In the genomic region with DNA sequence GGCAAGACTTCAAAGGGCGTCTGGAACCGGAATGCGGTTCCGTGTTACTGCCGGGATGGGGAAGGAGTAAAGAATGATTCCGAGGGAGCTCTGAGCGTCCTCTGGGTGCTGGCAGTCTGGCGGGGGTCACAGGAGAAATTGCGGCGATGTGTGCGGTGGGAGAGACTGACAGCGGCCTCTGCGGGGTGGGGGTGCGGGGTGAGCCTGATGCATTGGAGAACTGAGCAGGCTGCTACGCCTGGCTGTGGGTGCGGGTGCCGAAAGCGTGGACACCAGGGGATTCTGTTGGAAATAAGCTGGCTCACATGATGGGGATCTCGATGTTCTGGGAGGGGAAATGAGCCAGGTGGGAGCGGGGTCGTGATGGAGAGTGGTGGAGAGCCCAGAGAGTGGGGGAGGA, we compare ENCODE assay signal across 19 cellular contexts. TPM values are rescaled to one million over a fixed set of nuclear protein-coding genes. Genes with fewer than 3 reads are reported as not detected.
A peak's percentile ranks its signal among the peaks of the same experiment; 100 is the strongest.
DNase-seq lines count a peak whose midpoint lies in the region; ATAC-seq and TF ChIP-seq lines count a peak whose summit lies in the region.
"Had no signal": no experiment of that assay in that cellular context is flagged by ENCODE, and none has a peak within 500 bp of the region (broad histone marks: within the 10 kb centered on the region; RNA-seq: fewer than 3 reads in every experiment).

No MANE protein-coding gene starts in this region.

- peaks cover 5 to 8% of the 10 kb centered on the region in 2 donors for H3K36me3 Mint-ChIP-seq in CD14-positive monocyte
- no peaks in the 10 kb centered on the region for H3K36me3 Mint-ChIP-seq in CD8-positive, alpha-beta memory T cell
- peaks cover 3% of the 10 kb centered on the region for H3K36me3 Mint-ChIP-seq in activated T-helper 2 cell treated with anti-CD3 and anti-CD28 coated beads, Interferon-gamma antibody, Interleukin-2, Interleukin-4, amounts not matched to agents 10 μg/mL and 5 μg/mL and 100 μg/mL, durations not matched to agents 14 hours and 24 hours and 36 hours (ENCODE audit: low read depth)
- peaks cover 0 to 9% of the 10 kb centered on the region in 2 donors for H3K36me3 Mint-ChIP-seq in naive B cell

- peak overlapping the region; percentile 39 to 90 for H3K4me3 Mint-ChIP-seq in CD14-positive monocyte
- peak overlapping the region; percentile 11 to 88 (median 81) for H3K4me3 Mint-ChIP-seq in CD8-positive, alpha-beta memory T cell
- peak overlapping the region; percentile 15 for H3K4me3 Mint-ChIP-seq in activated T-helper 2 cell treated with anti-CD3 and anti-CD28 coated beads, Interferon-gamma antibody, Interleukin-2, Interleukin-4, amounts not matched to agents 10 μg/mL and 5 μg/mL and 100 μg/mL, durations not matched to agents 14 hours and 24 hours and 36 hours (ENCODE audit: low read depth)
- peak overlapping the region in 6 of 8 donors; percentile 61 to 86 (median 72) for H3K4me3 Mint-ChIP-seq in naive B cell

- no peaks in the 10 kb centered on the region for H3K36me3 ChIP-seq in CD8-positive, alpha-beta memory T cell (ENCODE audit: insufficient read depth, low read length)
- H3K36me3 ChIP-seq: vagina had no signal

- POLR2A ChIA-PET in CD8-positive, alpha-beta memory T cell (lab: Charles Lee), result interaction anchor here (2.3 kb wide), 1 partner anchor 13 kb away, joined by 6 read pairs; the partner anchor contains the start of gene KMT5C

- TF ChIP-seq CTCF in CD14-positive monocyte (IDR thresholded peaks at IDR 0.05), result no peak

- H3K27me3 Mint-ChIP-seq in CD14-positive monocyte (ENCODE audit: low read depth in 3 of 3) (peaks cover 49 to 69% (median 59%) of the 10 kb centered on the region in 3 donors), naive B cell (peaks cover 40 to 65% (median 49%) of the 10 kb centered on the region in 3 donors)
- peaks cover 27 to 47% of the 10 kb centered on the region in 2 donors for H3K27me3 Mint-ChIP-seq in CD8-positive, alpha-beta memory T cell
- peaks cover 46% of the 10 kb centered on the region for H3K27me3 Mint-ChIP-seq in activated T-helper 2 cell treated with anti-CD3 and anti-CD28 coated beads, Interferon-gamma antibody, Interleukin-2, Interleukin-4, amounts not matched to agents 10 μg/mL and 5 μg/mL and 100 μg/mL, durations not matched to agents 14 hours and 24 hours and 36 hours (ENCODE audit: low read depth)

- H3K4me1 Mint-ChIP-seq in CD14-positive monocyte, result peaks cover 33% of the 10 kb centered on the region
- peaks cover 17 to 38% (median 24%) of the 10 kb centered on the region in 3 donors for H3K4me1 Mint-ChIP-seq in CD8-positive, alpha-beta memory T cell
- H3K4me1 Mint-ChIP-seq in activated T-helper 2 cell treated with anti-CD3 and anti-CD28 coated beads, Interferon-gamma antibody, Interleukin-2, Interleukin-4, amounts not matched to agents 10 μg/mL and 5 μg/mL and 100 μg/mL, durations not matched to agents 14 hours and 24 hours and 36 hours (ENCODE audit: low read depth), result no peaks in the 10 kb centered on the region
- H3K4me1 Mint-ChIP-seq in naive B cell, result peaks cover 15 to 28% (median 20%) of the 10 kb centered on the region in 3 donors

- H3K9me3 Mint-ChIP-seq in CD14-positive monocyte (peaks cover 0 to 11% (median 8%) of the 10 kb centered on the region in 7 donors), naive B cell (peaks cover 0 to 2% (median 0%) of the 10 kb centered on the region in 7 donors)
- no peaks in the 10 kb centered on the region for H3K9me3 Mint-ChIP-seq in CD8-positive, alpha-beta memory T cell
- H3K9me3 Mint-ChIP-seq in activated T-helper 2 cell treated with anti-CD3 and anti-CD28 coated beads, Interferon-gamma antibody, Interleukin-2, Interleukin-4, amounts not matched to agents 10 μg/mL and 5 μg/mL and 100 μg/mL, durations not matched to agents 14 hours and 24 hours and 36 hours, result no peaks in the 10 kb centered on the region

- no peaks in the 10 kb centered on the region for H3K9me3 ChIP-seq in CD8-positive, alpha-beta memory T cell (ENCODE audit: low read length)
- H3K9me3 ChIP-seq: esophagus squamous epithelium, stomach, vagina had no signal

- peaks cover 13% of the 10 kb centered on the region for H3K4me1 ChIP-seq in CD8-positive, alpha-beta memory T cell (ENCODE audit: insufficient read depth, low read length)

- intact Hi-C loops in CD14-positive monocyte (cut with micrococcal nuclease), result loop anchor here in 1 of 2 donors (5.0 kb wide), 1 partner anchor 40 kb away; no protein-coding TSS in a partner anchor
- intact Hi-C loops in activated T-helper 2 cell treated with anti-CD3 and anti-CD28 coated beads, Interferon-gamma antibody, Interleukin-2, Interleukin-4, amounts not matched to agents 10 μg/mL and 5 μg/mL and 100 μg/mL, durations not matched to agents 14 hours and 24 hours and 36 hours (cut with micrococcal nuclease), result no loop called here

- H3K4me3 ChIP-seq in CD8-positive, alpha-beta memory T cell (ENCODE audit: low read length), result no peak overlapping the region
- H3K4me3 ChIP-seq: hepatocyte had no signal

- CTCF ChIA-PET in CD8-positive, alpha-beta memory T cell (lab: Charles Lee), result interaction anchor here (1.4 kb wide), 1 partner anchor 14 kb away, joined by 4 read pairs; the partner anchor contains the start of gene KMT5C

- H3K27ac ChIP-seq in CD8-positive, alpha-beta memory T cell (ENCODE audit: low read depth, low read length), result no peak overlapping the region
- H3K27ac ChIP-seq: coronary artery, esophagus squamous epithelium, hepatocyte, stomach, vagina had no signal

- no peak for ATAC-seq in naive B cell (ENCODE audit: low read depth in 2 of 2)
- ATAC-seq: left lobe of liver had no signal

- DNase-seq in CD14-positive monocyte (ENCODE audit: low spot score) (no peak), naive B cell (no peak), T-helper 9 cell (no peak), COR-L47 (lab: John Stamatoyannopoulos, UW) (no peak), nucleus accumbens (lab: John Stamatoyannopoulos, UW) (no peak)
- no peak for DNase-seq in CD8-positive, alpha-beta memory T cell
- DNase-seq in activated T-helper 2 cell treated with anti-CD3 and anti-CD28 coated beads, Interferon-gamma antibody, Interleukin-2, Interleukin-4, amounts not matched to agents 10 μg/mL and 5 μg/mL and 100 μg/mL, durations not matched to agents 14 hours and 24 hours and 36 hours (ENCODE audit: low spot score), result no peak
- DNase-seq: activated CD4-positive, alpha-beta T cell treated with anti-CD3 and anti-CD28 coated beads, Interleukin-2, amount 50 U/mL, for 48 hours; amniotic stem cell; esophagus squamous epithelium; NCI-H1436; NCI-H345; stomach had no signal

- H3K27ac Mint-ChIP-seq in CD14-positive monocyte (peak overlapping the region in 2 of 7 donors; percentile 15 to 70), naive B cell (peak overlapping the region in 1 of 6 donors; percentile 95)
- peak overlapping the region in 4 of 8 donors; percentile 54 to 70 (median 57) for H3K27ac Mint-ChIP-seq in CD8-positive, alpha-beta memory T cell
- no peak overlapping the region for H3K27ac Mint-ChIP-seq in activated T-helper 2 cell treated with anti-CD3 and anti-CD28 coated beads, Interferon-gamma antibody, Interleukin-2, Interleukin-4, amounts not matched to agents 10 μg/mL and 5 μg/mL and 100 μg/mL, durations not matched to agents 14 hours and 24 hours and 36 hours

- H3K27me3 ChIP-seq in CD8-positive, alpha-beta memory T cell (ENCODE audit: insufficient read depth, low read length, poor library complexity, severe bottlenecking), result peaks cover 22% of the 10 kb centered on the region

RNA-seq across cellular contexts. Expression of gene COX6B2, which starts 1.8 kb away (rescaled TPM):
- polyA plus RNA-seq in CD14-positive monocyte, result not detected
- total RNA-seq in CD8-positive, alpha-beta memory T cell, result not detected
- not detected for polyA plus RNA-seq in CD8-positive, alpha-beta memory T cell
- total RNA-seq in activated T-helper 2 cell treated with anti-CD3 and anti-CD28 coated beads, Interferon-gamma antibody, Interleukin-2, Interleukin-4, amounts not matched to agents 10 μg/mL and 5 μg/mL and 100 μg/mL, durations not matched to agents 14 hours and 24 hours and 36 hours, result 1.8 TPM in 1 of 2 replicates, not detected in the other
- polyA plus RNA-seq in naive B cell (ENCODE audit: low read depth in 6 of 6), result not detected
- total RNA-seq: left lobe of liver, skeletal muscle tissue had no signal

RNA-seq across cellular contexts. Expression of gene GARIN5B, which starts 10.3 kb away (rescaled TPM):
- polyA plus RNA-seq in CD14-positive monocyte (not detected), naive B cell (ENCODE audit: low read depth in 6 of 6) (not detected)
- not detected for total RNA-seq in CD8-positive, alpha-beta memory T cell
- not detected for polyA plus RNA-seq in CD8-positive, alpha-beta memory T cell
- not detected in 2 replicates for total RNA-seq in activated T-helper 2 cell treated with anti-CD3 and anti-CD28 coated beads, Interferon-gamma antibody, Interleukin-2, Interleukin-4, amounts not matched to agents 10 μg/mL and 5 μg/mL and 100 μg/mL, durations not matched to agents 14 hours and 24 hours and 36 hours
- total RNA-seq: esophagus squamous epithelium, H4, hepatocyte, left lobe of liver, skeletal muscle tissue, stomach, vagina had no signal
- polyA plus RNA-seq: stomach had no signal

RNA-seq across cellular contexts. Expression of gene KMT5C, which starts 13.1 kb away (rescaled TPM):
- 1 to 10 TPM in 1 of 2 donors, under 1 TPM in 1; 0.89 to 1.5 TPM for polyA plus RNA-seq in CD14-positive monocyte
- total RNA-seq in CD8-positive, alpha-beta memory T cell, result 10 to 100 TPM; 14.6 to 15.0 TPM
- polyA plus RNA-seq in CD8-positive, alpha-beta memory T cell, result 1.6 TPM
- total RNA-seq in activated T-helper 2 cell treated with anti-CD3 and anti-CD28 coated beads, Interferon-gamma antibody, Interleukin-2, Interleukin-4, amounts not matched to agents 10 μg/mL and 5 μg/mL and 100 μg/mL, durations not matched to agents 14 hours and 24 hours and 36 hours, result 34.3 and 35.3 TPM in 2 replicates
- polyA plus RNA-seq in naive B cell (ENCODE audit: low read depth in 6 of 6), result 1 to 10 TPM in 4 of 6 donors, under 1 TPM in 1, not detected in 1; 0.83 to 2.4 (median 1.3) TPM

RNA-seq across cellular contexts. Expression of gene IL11, which starts 17.5 kb away (rescaled TPM):
- polyA plus RNA-seq in CD14-positive monocyte (not detected), naive B cell (ENCODE audit: low read depth in 6 of 6) (not detected)
- total RNA-seq in CD8-positive, alpha-beta memory T cell, result under 1 TPM; 0.27 to 0.37 TPM
- polyA plus RNA-seq in CD8-positive, alpha-beta memory T cell, result not detected
- total RNA-seq in activated T-helper 2 cell treated with anti-CD3 and anti-CD28 coated beads, Interferon-gamma antibody, Interleukin-2, Interleukin-4, amounts not matched to agents 10 μg/mL and 5 μg/mL and 100 μg/mL, durations not matched to agents 14 hours and 24 hours and 36 hours, result 0.25 and 0.32 TPM in 2 replicates
- total RNA-seq: esophagus squamous epithelium, left lobe of liver, skeletal muscle tissue, vagina had no signal

RNA-seq across cellular contexts. Expression of gene TMEM190, which starts 23.9 kb away (rescaled TPM):
- not detected for polyA plus RNA-seq in CD14-positive monocyte
- total RNA-seq in CD8-positive, alpha-beta memory T cell, result not detected
- polyA plus RNA-seq in CD8-positive, alpha-beta memory T cell, result not detected
- total RNA-seq in activated T-helper 2 cell treated with anti-CD3 and anti-CD28 coated beads, Interferon-gamma antibody, Interleukin-2, Interleukin-4, amounts not matched to agents 10 μg/mL and 5 μg/mL and 100 μg/mL, durations not matched to agents 14 hours and 24 hours and 36 hours, result not detected in 2 replicates
- not detected for polyA plus RNA-seq in naive B cell (ENCODE audit: low read depth in 6 of 6)
- total RNA-seq: esophagus squamous epithelium, H4, hepatocyte, left lobe of liver, skeletal muscle tissue, stomach, vagina had no signal

Comparison
In these comparisons a context has a peak if more than half of its experiments do, and no peak if none do; other contexts are left out.
1. H3K4me3 Mint-ChIP-seq: peak in every context shown above with its lines; median percentile 81 in CD8-positive, alpha-beta memory T cell; 72 in naive B cell; 64 in CD14-positive monocyte; 15 in activated T-helper 2 cell treated with anti-CD3 and anti-CD28 coated beads, Interferon-gamma antibody, Interleukin-2, Interleukin-4, amounts not matched to agents 10 μg/mL and 5 μg/mL and 100 μg/mL, durations not matched to agents 14 hours and 24 hours and 36 hours.